8 cellular contexts compared by ENCODE assay signal in genomic region chr19:54606891-54607781, GRCh38. TPM values are rescaled to one million over a fixed set of nuclear protein-coding genes. Genes with fewer than 3 reads are reported as not detected.
A peak's percentile ranks its signal among the peaks of the same experiment; 100 is the strongest.
DNase-seq lines count a peak whose midpoint lies in the region; ATAC-seq and TF ChIP-seq lines count a peak whose summit lies in the region.
"Had no signal": no experiment of that assay in that cellular context is flagged by ENCODE, and none has a peak within 500 bp of the region (broad histone marks: within the 10 kb centered on the region; RNA-seq: fewer than 3 reads in every experiment).

No MANE protein-coding gene starts in this region.

- H3K23ac ChIP-seq in neuronal stem cell (ENCODE audit: low read depth, low read length, poor library complexity): no peak overlapping the region

- no peak overlapping the region for H4K8ac ChIP-seq in neuronal stem cell (ENCODE audit: low read depth, low read length)

- no CpG with 5 or more reads among the region's 16 CpGs for WGBS in neuronal stem cell (ENCODE audit: extremely low coverage in 2 of 2, insufficient read length in 2 of 2, insufficient replicate concordance in 1 of 2), 2 donors

- no peaks in the 10 kb centered on the region for H3K79me1 ChIP-seq in neuronal stem cell (ENCODE audit: low read depth, low read length)

- H2BK5ac ChIP-seq in neuronal stem cell (ENCODE audit: low read length): no peak overlapping the region

- no peak overlapping the region for H4K91ac ChIP-seq in neuronal stem cell (ENCODE audit: low read depth, low read length, poor library complexity)

- intact Hi-C loops in lower lobe of right lung (cut with DNase I): no loop called here

- no peaks in the 10 kb centered on the region for H3K4me1 ChIP-seq in lower lobe of right lung
- no peaks in the 10 kb centered on the region for H3K4me1 ChIP-seq in neuronal stem cell (ENCODE audit: control insufficient read depth in 2 of 2, insufficient read depth in 1 of 2, low read depth in 1 of 2, low read length in 2 of 2)

- H2BK15ac ChIP-seq in neuronal stem cell (ENCODE audit: low read length): no peak overlapping the region

- H3K4me2 ChIP-seq in neuronal stem cell (ENCODE audit: insufficient read depth, low read length, poor library complexity, severe bottlenecking): no peak overlapping the region

- H3K27me3 ChIP-seq in lower lobe of right lung (ENCODE audit: low read depth) (peaks cover 3% of the 10 kb centered on the region), neuronal stem cell (ENCODE audit: control insufficient read depth in 3 of 3, insufficient read depth in 3 of 3, low read depth in 1 of 3, low read length in 3 of 3) (no peaks in the 10 kb centered on the region)

- H3K4me3 ChIP-seq in lower lobe of right lung (no peak overlapping the region), neuronal stem cell (ENCODE audit: low read length in 2 of 2) (no peak overlapping the region)

- H3K14ac ChIP-seq in neuronal stem cell (ENCODE audit: low read length): no peak overlapping the region

- no peak overlapping the region for H2AK5ac ChIP-seq in neuronal stem cell (ENCODE audit: low read depth, low read length)

- H2BK120ac ChIP-seq in neuronal stem cell (ENCODE audit: low read depth, low read length): no peak overlapping the region

- no peak overlapping the region for H3K18ac ChIP-seq in neuronal stem cell (ENCODE audit: low read length)

- no peak overlapping the region for H3K4ac ChIP-seq in neuronal stem cell (ENCODE audit: low read length)

- no peak overlapping the region for H2AFZ ChIP-seq in neuronal stem cell (ENCODE audit: low read length)

- no peak overlapping the region for H2BK12ac ChIP-seq in neuronal stem cell (ENCODE audit: low read length)

- no peaks in the 10 kb centered on the region for H3K36me3 ChIP-seq in lower lobe of right lung
- H3K36me3 ChIP-seq in neuronal stem cell (replicated peaks in 1 of 2; ENCODE audit: control insufficient read depth in 2 of 2, insufficient read depth in 2 of 2, low read length in 2 of 2): no peaks in the 10 kb centered on the region

- H3K27ac ChIP-seq in lower lobe of right lung: no peak overlapping the region
- H3K27ac ChIP-seq in neuronal stem cell (replicated peaks; ENCODE audit: low read length): no peak overlapping the region

- no peak for TF ChIP-seq CTCF in lower lobe of right lung (IDR thresholded peaks at IDR 0.05)

- no peak for DNase-seq in lower lobe of right lung
- no peak for DNase-seq in AG20443 (ENCODE audit: low spot score)
- DNase-seq in neuronal stem cell (ENCODE audit: low spot score): no peak
- DNase-seq: IMR-90 had no signal

- ATAC-seq in GM18861 (IDR thresholded peaks at IDR 0.05; ENCODE audit: unreplicated experiment): peak; percentile 52
- ATAC-seq in HG02678 (IDR thresholded peaks at IDR 0.05; ENCODE audit: unreplicated experiment): peak; percentile 67
- peak; percentile 76 to 80 for ATAC-seq in lower lobe of right lung
- no peak for ATAC-seq in HG03442 (IDR thresholded peaks at IDR 0.05; ENCODE audit: unreplicated experiment)

- H3K9me3 ChIP-seq in lower lobe of right lung (no peaks in the 10 kb centered on the region), neuronal stem cell (replicated peaks in 1 of 2; ENCODE audit: control insufficient read depth in 2 of 2, insufficient read depth in 1 of 2, low read depth in 1 of 2, low read length in 2 of 2) (peaks cover 4 to 43% of the 10 kb centered on the region in 2 donors)

- no peak overlapping the region for H3K9ac ChIP-seq in neuronal stem cell (ENCODE audit: low read depth, low read length, poor library complexity)

RNA-seq across cellular contexts. Expression of gene LILRA1, which starts 13.7 kb away (rescaled TPM):
- 7.6 TPM for total RNA-seq in lower lobe of right lung
- polyA plus RNA-seq in neuronal stem cell (2013, experiment 1 of 2): not detected
- not detected for polyA plus RNA-seq in neuronal stem cell (2013, experiment 2 of 2)
- total RNA-seq: IMR-90, NCI-H460 had no signal
- polyA plus RNA-seq: IMR-90 had no signal

RNA-seq across cellular contexts. Expression of gene LILRB1, which starts 23.1 kb away (rescaled TPM):
- 43.3 TPM for total RNA-seq in lower lobe of right lung
- polyA plus RNA-seq in neuronal stem cell (2013, experiment 1 of 2): not detected
- not detected for polyA plus RNA-seq in neuronal stem cell (2013, experiment 2 of 2)
- total RNA-seq: IMR-90, NCI-H460 had no signal
- polyA plus RNA-seq: IMR-90 had no signal

RNA-seq across cellular contexts. Expression of gene LILRA2, which starts 33.5 kb away (rescaled TPM):
- 25.3 TPM for total RNA-seq in lower lobe of right lung
- polyA plus RNA-seq in neuronal stem cell (2013, experiment 1 of 2): not detected
- polyA plus RNA-seq in neuronal stem cell (2013, experiment 2 of 2): not detected
- total RNA-seq: IMR-90, NCI-H460 had no signal
- polyA plus RNA-seq: IMR-90 had no signal

RNA-seq across cellular contexts. Expression of gene LILRB4, which starts 55.6 kb away (rescaled TPM):
- total RNA-seq in lower lobe of right lung: 43.7 TPM
- polyA plus RNA-seq in neuronal stem cell (2013, experiment 1 of 2): not detected
- not detected for polyA plus RNA-seq in neuronal stem cell (2013, experiment 2 of 2)
- total RNA-seq: IMR-90, NCI-H460 had no signal
- polyA plus RNA-seq: IMR-90 had no signal
